In genomic region chr1:58782308-58783089, GRCh38 we compare ENCODE assay signal across 8 cellular contexts. TPM values are rescaled to one million over a fixed set of nuclear protein-coding genes. Genes with fewer than 3 reads are reported as not detected.
A peak's percentile ranks its signal among the peaks of the same experiment; 100 is the strongest.
DNase-seq lines count a peak whose midpoint lies in the region; ATAC-seq, FAIRE-seq and TF ChIP-seq lines count a peak whose summit lies in the region.

No MANE protein-coding gene starts in this region.

- H3K79me2 ChIP-seq in endothelial cell of umbilical vein (ENCODE audit: control insufficient read depth, insufficient read depth, low read length), result peaks cover 35% of the 10 kb centered on the region

- DNase-seq in NCI-H510A treated with DMSO at 0.1 percent for 48 hours (lab: John Stamatoyannopoulos, UW) (peak; percentile 58), endothelial cell of umbilical vein (ENCODE audit: low read depth, low spot score) (peak; percentile 43), mucosa of descending colon (peak; percentile 67 to 85 (median 81))
- peak; percentile 82 for DNase-seq in activated CD8-positive, alpha-beta memory T cell treated with anti-CD3 and anti-CD28 coated beads, Interleukin-2, amount 50 U/mL, for 48 hours
- peak; percentile 37 for DNase-seq in stimulated activated CD8-positive, alpha-beta memory T cell treated with anti-CD3 and anti-CD28 coated beads, Interleukin-4, amount 100 ng/mL, for 24 hours (ENCODE audit: low read depth)

- H3K27me3 ChIP-seq in BLaER1, result peaks cover 8% of the 10 kb centered on the region; the same call in 1 of the 2 replicates
- no peaks in the 10 kb centered on the region for H3K27me3 ChIP-seq in endothelial cell of umbilical vein (ENCODE audit: control insufficient read depth in 2 of 2, insufficient read depth in 2 of 2, low read length in 2 of 2)

- H3K36me3 ChIP-seq in BLaER1, result no peaks in the 10 kb centered on the region
- no peaks in the 10 kb centered on the region for H3K36me3 ChIP-seq in endothelial cell of umbilical vein (ENCODE audit: control insufficient read depth in 2 of 2, extremely low read depth in 1 of 2, insufficient read depth in 2 of 2, low read length in 2 of 2)
- peaks cover 4% of the 10 kb centered on the region for H3K36me3 ChIP-seq in mucosa of descending colon (ENCODE audit: low read depth)

- TF ChIP-seq POLR2A in endothelial cell of umbilical vein (IDR thresholded peaks at IDR 0.05; ENCODE audit: low read depth, low read length), result no peak

- no peak for FAIRE-seq in endothelial cell of umbilical vein (lab: Jason Lieb, UNC)

- H3K27ac ChIP-seq in BLaER1 (peak overlapping the region; percentile 83), endothelial cell of umbilical vein (ENCODE audit: insufficient read depth, low read depth, low read length) (peak overlapping the region; percentile 92)

- H2AFZ ChIP-seq in endothelial cell of umbilical vein (ENCODE audit: low read depth, low read length), result no peak overlapping the region

- H3K9me1 ChIP-seq in endothelial cell of umbilical vein (replicated peaks; ENCODE audit: control insufficient read depth, extremely low read depth, insufficient read depth, low read length), result no peaks in the 10 kb centered on the region

- POLR2A ChIA-PET in endothelial cell of umbilical vein (lab: Charles Lee), result interaction anchor here (0.6 to 3.1 kb wide), 8 partner anchors 9 to 977 kb away, joined by 3 to 23 read pairs (median 6); no protein-coding TSS in a partner anchor

- H3K9me3 ChIP-seq in BLaER1 (no peaks in the 10 kb centered on the region), endothelial cell of umbilical vein (replicated peaks; ENCODE audit: control insufficient read depth, insufficient read depth, low read length) (no peaks in the 10 kb centered on the region), mucosa of descending colon (no peaks in the 10 kb centered on the region)

- H3K4me1 ChIP-seq in BLaER1, result peaks cover 22% of the 10 kb centered on the region
- peaks cover 30% of the 10 kb centered on the region for H3K4me1 ChIP-seq in endothelial cell of umbilical vein (ENCODE audit: control insufficient read depth, extremely low read depth, insufficient read depth, low read length)
- H3K4me1 ChIP-seq in mucosa of descending colon (ENCODE audit: low read depth), result peaks cover 10% of the 10 kb centered on the region

- peak in 1 of 2 donors; percentile 43 for TF ChIP-seq CTCF in endothelial cell of umbilical vein (IDR thresholded peaks at IDR 0.05; ENCODE audit: extremely low read depth in 1 of 2, insufficient read depth in 1 of 2, low read depth in 1 of 2, low read length in 2 of 2)
- TF ChIP-seq CTCF in mucosa of descending colon (IDR thresholded peaks at IDR 0.05), result no peak

- H4K20me1 ChIP-seq in BLaER1 (peaks cover 28% of the 10 kb centered on the region), endothelial cell of umbilical vein (replicated peaks; ENCODE audit: control insufficient read depth, extremely low read depth, insufficient read depth, low read length) (no peaks in the 10 kb centered on the region)

- intact Hi-C loops in endothelial cell of umbilical vein (cut with micrococcal nuclease), result loop anchor here (5.0 kb wide), 1 partner anchor 265 kb away; no protein-coding TSS in a partner anchor
- intact Hi-C loops in mucosa of descending colon (cut with DNase I, micrococcal nuclease), result loop anchor here (5.0 to 10.0 kb wide), 3 partner anchors 115 to 912 kb away; no protein-coding TSS in a partner anchor

- CTCF ChIA-PET in endothelial cell of umbilical vein (lab: Charles Lee), result interaction anchor here (0.8 to 1.8 kb wide), 5 partner anchors 10 to 977 kb away, joined by 3 to 15 read pairs (median 4); no protein-coding TSS in a partner anchor

- dilution Hi-C loops in endothelial cell of umbilical vein (cut with MboI; ENCODE audit: extremely low pct_ligation_motif_present, low sequenced_read_pairs), result no loop called here

- no TSS peak for BruUV-seq in endothelial cell of umbilical vein (replicated peaks; lab: Mats Ljungman, UMichigan)

- H3K4me3 ChIP-seq in BLaER1 (peak overlapping the region; percentile 82), endothelial cell of umbilical vein (replicated peaks in 1 of 3; ENCODE audit: insufficient read depth in 1 of 3, low read depth in 1 of 3, low read length in 3 of 3) (peak overlapping the region; percentile 52 to 91 (median 80)), mucosa of descending colon (peak overlapping the region; percentile 97)

- peak overlapping the region; percentile 92 for H3K9ac ChIP-seq in BLaER1
- H3K9ac ChIP-seq in endothelial cell of umbilical vein (replicated peaks; ENCODE audit: extremely low read depth, insufficient read depth, low read length), result peak overlapping the region; percentile 98

- peak; percentile 14 for ATAC-seq in GM21515 (IDR thresholded peaks at IDR 0.05; ENCODE audit: unreplicated experiment)
- ATAC-seq in mucosa of descending colon, result peak; percentile 12
- ATAC-seq in GM18870 (IDR thresholded peaks at IDR 0.05; ENCODE audit: unreplicated experiment), result no peak

- H3K4me2 ChIP-seq in BLaER1 (peak overlapping the region; percentile 98), endothelial cell of umbilical vein (ENCODE audit: insufficient read depth, low read length) (peak overlapping the region; percentile 96)

TF ChIP-seq in endothelial cell of umbilical vein, 7 proteins besides CTCF, POLR2A, EP300 and RAD21:
- TF ChIP-seq POLR2AphosphoS5 (IDR thresholded peaks at IDR 0.05; ENCODE audit: insufficient read depth, low read depth, low read length) (peak; percentile 31), JUN (IDR thresholded peaks at IDR 0.05; ENCODE audit: borderline replicate concordance, insufficient read depth, insufficient read length, low read depth) (no peak), EZH2 (IDR thresholded peaks at IDR 0.05; ENCODE audit: borderline replicate concordance, low read depth, low read length, severe bottlenecking) (no peak), GATA2 (IDR thresholded peaks at IDR 0.05; ENCODE audit: insufficient read depth, insufficient read length, low read depth, low read length) (no peak)

RNA-seq across cellular contexts. Expression of gene JUN, which starts 1.3 kb away (rescaled TPM):
- 81.1 and 88.3 TPM in 2 replicates for total RNA-seq in endothelial cell of umbilical vein
- polyA plus RNA-seq in endothelial cell of umbilical vein, result 80.0 and 89.3 TPM in 2 replicates
- 57.8 and 84.1 TPM in 2 replicates for polyA plus RNA-seq in endothelial cell of umbilical vein (2011; cell fraction: cytosol; rRNA removed)
- 130 and 140 TPM in 2 replicates for polyA plus RNA-seq in endothelial cell of umbilical vein (2011; cell fraction: nucleus; rRNA removed)
- polyA plus RNA-seq in endothelial cell of umbilical vein (2012), result 67.6 and 99.1 TPM in 2 replicates
- 50.1 and 61.0 TPM in 2 replicates for polyA minus RNA-seq in endothelial cell of umbilical vein
- polyA minus RNA-seq in endothelial cell of umbilical vein (2011; cell fraction: cytosol; rRNA and poly(A)+ RNA removed), result 12.2 TPM
- polyA minus RNA-seq in endothelial cell of umbilical vein (2011; cell fraction: nucleus; rRNA and poly(A)+ RNA removed), result 92.9 and 191 TPM in 2 replicates
- 100 to 1,000 TPM; 138 to 303 (median 153) TPM for total RNA-seq in mucosa of descending colon
